In the genomic region with DNA sequence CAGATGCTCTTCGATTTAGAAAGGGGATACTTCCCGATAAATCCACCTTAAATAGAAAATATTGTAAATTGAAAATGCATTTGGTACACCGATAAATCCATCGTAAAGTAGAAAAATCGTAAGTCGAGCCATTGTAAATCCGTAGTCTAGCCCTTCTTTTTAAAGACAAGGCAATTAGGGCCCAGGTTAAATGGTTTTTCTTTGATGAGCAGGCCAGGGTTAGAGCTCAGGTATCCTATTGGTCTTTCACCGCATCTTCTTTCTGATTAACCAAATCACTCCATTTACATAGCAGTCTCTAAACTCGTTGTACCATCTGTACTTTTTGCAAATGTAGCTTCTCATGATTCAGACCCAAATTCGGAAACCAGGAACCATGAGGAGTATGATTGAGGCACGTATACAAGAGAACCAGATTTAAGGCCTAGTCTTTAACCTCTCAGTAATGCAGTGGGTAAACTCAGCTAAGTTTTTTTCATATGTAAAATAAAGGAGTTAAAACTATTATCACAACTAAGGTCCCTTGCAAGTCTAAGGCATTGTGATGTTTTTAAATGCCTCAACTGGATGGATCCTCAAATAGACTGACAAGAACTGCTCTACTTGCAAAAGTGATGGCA, we compare ENCODE assay signal across 1 cellular context.
TF ChIP-seq lines count a peak whose summit lies in the region.

No MANE protein-coding gene starts in this region.

TF ChIP-seq in H1, 55 proteins besides CTCF, POLR2A, EP300 and RAD21:
- TF ChIP-seq CHD7 (IDR thresholded peaks at IDR 0.05; ENCODE audit: insufficient replicate concordance, low read length) = peak; percentile 87
- TF ChIP-seq POLR2AphosphoS5 (IDR thresholded peaks at IDR 0.05; ENCODE audit: low read depth, low read length) = peak; percentile 25; the same call in 1 of the 2 replicates
- TF ChIP-seq NANOG (IDR thresholded peaks at IDR 0.05; ENCODE audit: insufficient read depth, low read depth, low read length, poor library complexity, severe bottlenecking) = peak; percentile 26
- TF ChIP-seq TBP (IDR thresholded peaks at IDR 0.05; ENCODE audit: low read depth, low read length) = no peak
